Comparison of ENCODE assay signal across 18 cellular contexts in genomic region chr12:121284551-121285390, GRCh38. TPM values are rescaled to one million over a fixed set of nuclear protein-coding genes. Genes with fewer than 3 reads are reported as not detected.
DNase-seq lines count a peak whose midpoint lies in the region; ATAC-seq and TF ChIP-seq lines count a peak whose summit lies in the region.
"Had no signal": no experiment of that assay in that cellular context is flagged by ENCODE, and none has a peak within 500 bp of the region (broad histone marks: within the 10 kb centered on the region; RNA-seq: fewer than 3 reads in every experiment).

No MANE protein-coding gene starts in this region.

- no peak overlapping the region for H2BK120ac ChIP-seq in H9 (ENCODE audit: low read depth, low read length, poor library complexity, severe bottlenecking)

- H3K9me3 ChIP-seq in H9 (ENCODE audit: control insufficient read depth, low read depth, low read length): no peaks in the 10 kb centered on the region
- H3K9me3 ChIP-seq in osteoblast (ENCODE audit: low read depth, low read length): no peaks in the 10 kb centered on the region

- peaks cover 4% of the 10 kb centered on the region for H4K20me1 ChIP-seq in H9 (ENCODE audit: control insufficient read depth, insufficient read depth, insufficient read length)
- H4K20me1 ChIP-seq in osteoblast (ENCODE audit: insufficient read depth, low read length): peaks cover 23% of the 10 kb centered on the region

- no peak overlapping the region for H2BK5ac ChIP-seq in H9 (ENCODE audit: insufficient read length, low read length)

- H2BK12ac ChIP-seq in H9 (ENCODE audit: insufficient read length, low read depth, low read length): no peak overlapping the region

- DNase-seq in H9: no peak
- no peak for DNase-seq in coronary artery (ENCODE audit: low spot score)
- DNase-seq in left lobe of liver (ENCODE audit: low spot score): peak; percentile 85
- peak in 1 of 49 donors; percentile 31 for DNase-seq in substantia nigra (lab: John Stamatoyannopoulos, UW)
- DNase-seq in activated naive CD4-positive, alpha-beta T cell (lab: John Stamatoyannopoulos, UW): no peak
- DNase-seq in HK-2 (ENCODE audit: unreplicated experiment): no peak
- no peak for DNase-seq in osteoblast (ENCODE audit: insufficient read length, low spot score, missing footprints)
- DNase-seq in SW 1271 (lab: John Stamatoyannopoulos, UW): no peak
- DNase-seq: activated CD4-positive, CD25-positive, alpha-beta regulatory T cell treated with anti-CD3 and anti-CD28 coated beads, Interleukin-2, amount 50 U/mL, for 72 hours; amniotic stem cell; DND-41; HFFc6; Karpas-422; NCI-H146; NCI-H510A treated with DMSO at 0.1 percent for 48 hours; small intestine; T-helper 1 cell had no signal

- H3K27me3 ChIP-seq in H9 (ENCODE audit: insufficient read depth, low read length) (no peaks in the 10 kb centered on the region), osteoblast (ENCODE audit: insufficient read depth, low read length) (no peaks in the 10 kb centered on the region)
- H3K27me3 ChIP-seq: neural progenitor cell had no signal

- H3K9me3 Mint-ChIP-seq in H9: no peaks in the 10 kb centered on the region
- H3K9me3 Mint-ChIP-seq: HFFc6, neural progenitor cell had no signal

- no CpG with 5 or more reads among the region's 14 CpGs for WGBS in H9 (ENCODE audit: extremely low coverage, insufficient read length, low lambda C conversion rate)

- H3K23ac ChIP-seq in H9 (ENCODE audit: insufficient read length, low read depth, low read length): no peak overlapping the region

- peaks cover 0 to 4% (median 3%) of the 10 kb centered on the region in 3 experiments; a peak in 3 of 7 replicates for H3K36me3 Mint-ChIP-seq in H9 (ENCODE audit: insufficient read depth in 1 of 3, low read depth in 3 of 3)
- H3K36me3 Mint-ChIP-seq: neural progenitor cell had no signal

- H3K4me1 Mint-ChIP-seq in H9: peaks cover 38 to 41% of the 10 kb centered on the region in 2 experiments

- no peak overlapping the region for H3K14ac ChIP-seq in H9 (ENCODE audit: insufficient read depth, low read length)

- H3K4ac ChIP-seq in H9 (ENCODE audit: low read depth, low read length): no peak overlapping the region

- no peaks in the 10 kb centered on the region for H3K27me3 Mint-ChIP-seq in H9 (ENCODE audit: low read depth)

- no peak overlapping the region for H3T11ph ChIP-seq in H9 (ENCODE audit: low read length)

- no peak overlapping the region for H4K5ac ChIP-seq in H9 (ENCODE audit: insufficient read length, low read depth, low read length)

- no peak overlapping the region for H3K4me3 Mint-ChIP-seq in H9
- H3K4me3 Mint-ChIP-seq: HFFc6, neural progenitor cell had no signal

- peak; percentile 81 for ATAC-seq in left lobe of liver

- H3K79me1 ChIP-seq in H9 (ENCODE audit: insufficient read depth, low read depth, low read length, poor library complexity, severe bottlenecking): peaks cover 4% of the 10 kb centered on the region

- H3K79me2 ChIP-seq in H9 (ENCODE audit: insufficient read depth, low read length): no peaks in the 10 kb centered on the region
- H3K79me2 ChIP-seq in osteoblast (ENCODE audit: insufficient read depth, low read length): peaks cover 58% of the 10 kb centered on the region

- H2AK5ac ChIP-seq in H9 (ENCODE audit: insufficient read length, low read length): no peak overlapping the region

- H3K56ac ChIP-seq in H9 (ENCODE audit: insufficient read length, low read depth, low read length): no peak overlapping the region

- H3K18ac ChIP-seq in H9 (ENCODE audit: insufficient read length, low read depth, low read length): no peak overlapping the region

- no peak overlapping the region for H3K4me3 ChIP-seq in coronary artery
- H3K4me3 ChIP-seq in osteoblast (ENCODE audit: insufficient read depth, low read length): no peak overlapping the region
- H3K4me3 ChIP-seq: neural progenitor cell had no signal

- peak overlapping the region; percentile 61 to 94 (median 68); a peak in 2 of 7 replicates for H3K27ac Mint-ChIP-seq in H9
- H3K27ac Mint-ChIP-seq: HFFc6, neural progenitor cell had no signal

- no peak overlapping the region for H3K9ac ChIP-seq in H9 (ENCODE audit: extremely low read depth, insufficient read length, low read length)
- H3K9ac ChIP-seq: neural progenitor cell had no signal

- no peaks in the 10 kb centered on the region for H3K23me2 ChIP-seq in H9 (ENCODE audit: insufficient read length, low read depth, low read length, poor library complexity, severe bottlenecking)

- TF ChIP-seq CTCF in H9 (conservative IDR thresholded peaks at IDR 0.05) (no peak), coronary artery (IDR thresholded peaks at IDR 0.05) (no peak), osteoblast (IDR thresholded peaks at IDR 0.05; ENCODE audit: extremely low read depth, low read depth, low read length) (no peak)

- H2AFZ ChIP-seq in H9 (ENCODE audit: low read length) (no peak overlapping the region), osteoblast (ENCODE audit: low read length) (no peak overlapping the region)
- H2AFZ ChIP-seq: neural progenitor cell had no signal

- H4K91ac ChIP-seq in H9 (ENCODE audit: insufficient read length, low read depth, low read length): no peak overlapping the region

- H3K27ac ChIP-seq in H9 (ENCODE audit: insufficient read length, low read depth, low read length) (no peak overlapping the region), coronary artery (peak overlapping the region; percentile 53 to 65), substantia nigra (ENCODE audit: low read depth, low read length, poor library complexity, severe bottlenecking) (peak overlapping the region; percentile 7), osteoblast (ENCODE audit: low read depth, low read length) (no peak overlapping the region)
- H3K27ac ChIP-seq: neural progenitor cell had no signal

- peaks cover 5% of the 10 kb centered on the region for H3K36me3 ChIP-seq in osteoblast (ENCODE audit: insufficient read depth, low read length)
- H3K36me3 ChIP-seq: neural progenitor cell had no signal

- no peak overlapping the region for H2BK20ac ChIP-seq in H9 (ENCODE audit: low read depth, low read length, poor library complexity, severe bottlenecking)

- no peak overlapping the region for H3K4me2 ChIP-seq in H9 (ENCODE audit: insufficient read depth, insufficient read length, low read length)
- H3K4me2 ChIP-seq in osteoblast (ENCODE audit: insufficient read depth, low read length): no peak overlapping the region
- H3K4me2 ChIP-seq: neural progenitor cell had no signal

- H2BK15ac ChIP-seq in H9 (ENCODE audit: low read depth, low read length): no peak overlapping the region

- H3K4me1 ChIP-seq in H9 (ENCODE audit: insufficient read depth, low read length): no peaks in the 10 kb centered on the region; the same call in 1 of the 2 replicates
- peaks cover 7% of the 10 kb centered on the region for H3K4me1 ChIP-seq in osteoblast (ENCODE audit: insufficient read depth, low read length)

- H4K8ac ChIP-seq in H9 (replicated peaks; ENCODE audit: insufficient read length, low read depth, low read length): no peak overlapping the region

RNA-seq across cellular contexts. Expression of gene CAMKK2, which starts 11.7 kb away (rescaled TPM):
- total RNA-seq in H9 (2021) (22.4 and 24.7 TPM in 2 replicates), left lobe of liver (28.8 TPM), osteoblast (22.8 and 23.9 TPM in 2 replicates)

Comparison
In these comparisons a context has a peak if more than half of its experiments do, and no peak if none do; other contexts are left out.
1. H3K27ac ChIP-seq: peak in coronary artery (2 of 2) and substantia nigra (single experiment); none in H9 (single experiment) and osteoblast (single experiment).